In genomic region chr7:47574473-47575328, GRCh38 we compare ENCODE assay signal across 8 cellular contexts. TPM values are rescaled to one million over a fixed set of nuclear protein-coding genes. Genes with fewer than 3 reads are reported as not detected.
DNase-seq lines count a peak whose midpoint lies in the region; ATAC-seq, FAIRE-seq and TF ChIP-seq lines count a peak whose summit lies in the region.

No MANE protein-coding gene starts in this region.

- H3K36me3 Mint-ChIP-seq in activated CD8-positive, alpha-beta T cell treated with anti-CD3 and anti-CD28 coated beads, Interleukin-2, amount 10 ng/mL, durations not matched to agents 7 days and 5 days (ENCODE audit: low read depth) = no peaks in the 10 kb centered on the region

- H3K27ac Mint-ChIP-seq in activated CD8-positive, alpha-beta T cell treated with anti-CD3 and anti-CD28 coated beads, Interleukin-2, amount 10 ng/mL, durations not matched to agents 7 days and 5 days = no peak overlapping the region

- H3K4me3 Mint-ChIP-seq in activated CD8-positive, alpha-beta T cell treated with anti-CD3 and anti-CD28 coated beads, Interleukin-2, amount 10 ng/mL, durations not matched to agents 7 days and 5 days = no peak overlapping the region

- peaks cover 83% of the 10 kb centered on the region for H3K4me1 ChIP-seq in osteoblast (ENCODE audit: insufficient read depth, low read length)
- peaks cover 23% of the 10 kb centered on the region for H3K4me1 ChIP-seq in SJCRH30

- ATAC-seq in HG03060 (IDR thresholded peaks at IDR 0.05; ENCODE audit: low read depth, unreplicated experiment) (peak; percentile 71), left lobe of liver (no peak)
- ATAC-seq in activated CD8-positive, alpha-beta T cell treated with anti-CD3 and anti-CD28 coated beads, Interleukin-2, amount 10 ng/mL, durations not matched to agents 7 days and 5 days = no peak

- H3K4me3 ChIP-seq in osteoblast (ENCODE audit: insufficient read depth, low read length) (peak overlapping the region; percentile 21), SJCRH30 (no peak overlapping the region)

- peak; percentile 85 for FAIRE-seq in GM19239 (lab: Jason Lieb, UNC)

- no peaks in the 10 kb centered on the region for H3K9me3 Mint-ChIP-seq in activated CD8-positive, alpha-beta T cell treated with anti-CD3 and anti-CD28 coated beads, Interleukin-2, amount 10 ng/mL, durations not matched to agents 7 days and 5 days (ENCODE audit: insufficient read depth)

- no peak for DNase-seq in GM19239 (ENCODE audit: insufficient read length, low spot score)
- DNase-seq in SKM-1 treated with dmso at 0.1 percent for 144 hours (lab: John Stamatoyannopoulos, UW; ENCODE audit: unreplicated experiment) = peak; percentile 85
- DNase-seq in osteoblast (ENCODE audit: insufficient read length, low spot score, missing footprints) = no peak
- no peak for DNase-seq in left lobe of liver (ENCODE audit: low spot score)
- no peak for DNase-seq in HEK293T (ENCODE audit: extremely low spot score)
- DNase-seq in activated CD8-positive, alpha-beta T cell treated with anti-CD3 and anti-CD28 coated beads, Interleukin-2, amount 10 ng/mL, durations not matched to agents 7 days and 5 days = no peak
- DNase-seq in SJCRH30 = no peak

- H3K4me1 Mint-ChIP-seq in activated CD8-positive, alpha-beta T cell treated with anti-CD3 and anti-CD28 coated beads, Interleukin-2, amount 10 ng/mL, durations not matched to agents 7 days and 5 days (ENCODE audit: low read depth) = peaks cover 4% of the 10 kb centered on the region

- POLR2A ChIA-PET in HEK293T (lab: Yijun Ruan, JAX) = interaction anchor here (0.7 kb wide), 1 partner anchor 94 kb away, joined by 3 read pairs; no protein-coding TSS in a partner anchor
- POLR2A ChIA-PET in activated CD8-positive, alpha-beta T cell treated with anti-CD3 and anti-CD28 coated beads, Interleukin-2, amount 10 ng/mL, durations not matched to agents 7 days and 5 days (lab: Charles Lee) = no interaction called here

- H3K79me2 ChIP-seq in osteoblast (ENCODE audit: insufficient read depth, low read length) = peaks cover 72% of the 10 kb centered on the region

- peaks cover 7% of the 10 kb centered on the region for H3K27me3 Mint-ChIP-seq in activated CD8-positive, alpha-beta T cell treated with anti-CD3 and anti-CD28 coated beads, Interleukin-2, amount 10 ng/mL, durations not matched to agents 7 days and 5 days (ENCODE audit: low read depth)

- H2AFZ ChIP-seq in osteoblast (ENCODE audit: low read length) = no peak overlapping the region

- H4K20me1 ChIP-seq in osteoblast (ENCODE audit: insufficient read depth, low read length) = no peaks in the 10 kb centered on the region

- CTCF ChIA-PET in HEK293T (lab: Yijun Ruan, JAX) = interaction anchor here (0.6 kb wide), 1 partner anchor 11 kb away, joined by 5 read pairs; no protein-coding TSS in a partner anchor
- CTCF ChIA-PET in activated CD8-positive, alpha-beta T cell treated with anti-CD3 and anti-CD28 coated beads, Interleukin-2, amount 10 ng/mL, durations not matched to agents 7 days and 5 days (lab: Charles Lee) = interaction anchor here (1.0 kb wide), 1 partner anchor 308 kb away, joined by 3 read pairs; no protein-coding TSS in a partner anchor

- H3K27ac ChIP-seq in osteoblast (ENCODE audit: low read depth, low read length) (peak overlapping the region; percentile 99), SJCRH30 (no peak overlapping the region)

- H3K9me3 ChIP-seq in osteoblast (ENCODE audit: low read depth, low read length) (no peaks in the 10 kb centered on the region), SJCRH30 (replicated peaks) (no peaks in the 10 kb centered on the region)

- H3K36me3 ChIP-seq in osteoblast (ENCODE audit: insufficient read depth, low read length) = peaks cover 23% of the 10 kb centered on the region
- no peaks in the 10 kb centered on the region for H3K36me3 ChIP-seq in SJCRH30

- H3K27me3 ChIP-seq in osteoblast (ENCODE audit: insufficient read depth, low read length) = no peaks in the 10 kb centered on the region
- no peaks in the 10 kb centered on the region for H3K27me3 ChIP-seq in SJCRH30

- no peak for TF ChIP-seq CTCF in osteoblast (IDR thresholded peaks at IDR 0.05; ENCODE audit: extremely low read depth, low read depth, low read length)

- peak overlapping the region; percentile 73 for H3K4me2 ChIP-seq in osteoblast (ENCODE audit: insufficient read depth, low read length)

TF ChIP-seq in HEK293T, 16 proteins besides CTCF, POLR2A, EP300 and RAD21:
- TF ChIP-seq CTBP1 (IDR thresholded peaks at IDR 0.05; ENCODE audit: borderline replicate concordance) (no peak), TARDBP (IDR thresholded peaks at IDR 0.05) (no peak), FOXK2 (IDR thresholded peaks at IDR 0.05) (no peak), FOXA1 (IDR thresholded peaks at IDR 0.05) (no peak), L3MBTL2 (conservative IDR thresholded peaks at IDR 0.05) (no peak), ARNT (IDR thresholded peaks at IDR 0.05) (no peak), SP1 (IDR thresholded peaks at IDR 0.05) (no peak), FOXM1 (IDR thresholded peaks at IDR 0.05; ENCODE audit: borderline replicate concordance) (no peak), LEF1 (IDR thresholded peaks at IDR 0.05; ENCODE audit: borderline replicate concordance) (no peak), HDGF (IDR thresholded peaks at IDR 0.05; ENCODE audit: borderline replicate concordance) (no peak)

RNA-seq across cellular contexts. Expression of gene TNS3, which starts 7.2 kb away (rescaled TPM):
- total RNA-seq in osteoblast = 67.3 and 88.1 TPM in 2 replicates
- 47.2 TPM for total RNA-seq in left lobe of liver
- total RNA-seq in activated CD8-positive, alpha-beta T cell treated with anti-CD3 and anti-CD28 coated beads, Interleukin-2, amount 10 ng/mL, durations not matched to agents 7 days and 5 days = not detected
- total RNA-seq in SJCRH30 (2014; rRNA removed; shearing (Covaris generic)) = 57.6 and 65.1 TPM in 2 replicates

Comparison
In these comparisons a context has a peak if more than half of its experiments do, and no peak if none do; other contexts are left out.
1. RNA of gene TNS3, which starts 7.2 kb away (total RNA-seq): 67.3 to 88.1 TPM in osteoblast, 57.6 to 65.1 TPM in SJCRH30 and 47.2 TPM in left lobe of liver (single experiment); not detected in activated CD8-positive, alpha-beta T cell treated with anti-CD3 and anti-CD28 coated beads, Interleukin-2, amount 10 ng/mL, durations not matched to agents 7 days and 5 days; every median in the first group is over 10 times any median in the second.